ENCODE assay signal across 10 cellular contexts in genomic region chr2:88053301-88053700, GRCh38. TPM values are rescaled to one million over a fixed set of nuclear protein-coding genes. Genes with fewer than 3 reads are reported as not detected.
DNase-seq lines count a peak whose midpoint lies in the region; ATAC-seq and TF ChIP-seq lines count a peak whose summit lies in the region.
"Had no signal": no experiment of that assay in that cellular context is flagged by ENCODE, and none has a peak within 500 bp of the region (broad histone marks: within the 10 kb centered on the region; RNA-seq: fewer than 3 reads in every experiment).

No MANE protein-coding gene starts in this region.

- intact Hi-C loops in activated CD4-positive, alpha-beta T cell treated with anti-CD3 and anti-CD28 coated beads, Interleukin-2, amount 10 ng/mL, durations not matched to agents 24 days and 14 days (cut with micrococcal nuclease): loop anchor here (10.0 kb wide), 1 partner anchor 572 kb away; the partner anchor contains the start of gene EIF2AK3

- no peak for DNase-seq in activated CD4-positive, alpha-beta T cell treated with anti-CD3 and anti-CD28 coated beads, Interleukin-2, amount 10 ng/mL, durations not matched to agents 24 days and 14 days
- no peak for DNase-seq in activated CD4-positive, alpha-beta T cell treated with anti-CD3 and anti-CD28 coated beads, Interleukin-2, amount 50 U/mL, for 48 hours
- no peak for DNase-seq in activated naive CD4-positive, alpha-beta T cell treated with anti-CD3 and anti-CD28 coated beads, Interleukin-2, amount 50 U/mL, for 72 hours (ENCODE audit: low spot score in 2 of 2)
- no peak for DNase-seq in glutamatergic neuron
- no peak for DNase-seq in stimulated activated naive CD8-positive, alpha-beta T cell treated with anti-CD3 and anti-CD28 coated beads, Interleukin-15, amount 100 ng/mL, for 72 hours
- no peak for DNase-seq in mucosa of gallbladder (ENCODE audit: low spot score)
- no peak for DNase-seq in stimulated activated CD4-positive, alpha-beta T cell treated with anti-CD3 and anti-CD28 coated beads, Interleukin-2, amount 100 ng/mL, for 48 hours
- DNase-seq in germinal center (ENCODE audit: low spot score): no peak
- DNase-seq: brain microvascular endothelial cell had no signal

- H3K27ac Mint-ChIP-seq in activated CD4-positive, alpha-beta T cell treated with anti-CD3 and anti-CD28 coated beads, Interleukin-2, amount 10 ng/mL, durations not matched to agents 24 days and 14 days: peak overlapping the region; percentile 96
- peak overlapping the region; percentile 5 to 98 for H3K27ac Mint-ChIP-seq in activated naive CD4-positive, alpha-beta T cell treated with anti-CD3 and anti-CD28 coated beads, Interleukin-2, amount 50 U/mL, for 72 hours
- no peak overlapping the region for H3K27ac Mint-ChIP-seq in glutamatergic neuron (ENCODE audit: unreplicated experiment)
- peak overlapping the region in 1 of 2 donors; percentile 89 for H3K27ac Mint-ChIP-seq in stimulated activated naive CD8-positive, alpha-beta T cell treated with anti-CD3 and anti-CD28 coated beads, Interleukin-15, amount 100 ng/mL, for 72 hours

- ATAC-seq in activated naive CD4-positive, alpha-beta T cell treated with anti-CD3 and anti-CD28 coated beads, Interleukin-2, amount 50 U/mL, for 72 hours: no peak
- no peak for ATAC-seq in stimulated activated naive CD8-positive, alpha-beta T cell treated with anti-CD3 and anti-CD28 coated beads, Interleukin-15, amount 100 ng/mL, for 72 hours

- peaks cover 49% of the 10 kb centered on the region for H3K36me3 Mint-ChIP-seq in activated CD4-positive, alpha-beta T cell treated with anti-CD3 and anti-CD28 coated beads, Interleukin-2, amount 10 ng/mL, durations not matched to agents 24 days and 14 days (ENCODE audit: low read depth)
- peaks cover 35 to 37% of the 10 kb centered on the region in 2 donors for H3K36me3 Mint-ChIP-seq in activated naive CD4-positive, alpha-beta T cell treated with anti-CD3 and anti-CD28 coated beads, Interleukin-2, amount 50 U/mL, for 72 hours
- no peaks in the 10 kb centered on the region for H3K36me3 Mint-ChIP-seq in glutamatergic neuron (ENCODE audit: unreplicated experiment)

- H3K4me3 Mint-ChIP-seq in activated CD4-positive, alpha-beta T cell treated with anti-CD3 and anti-CD28 coated beads, Interleukin-2, amount 10 ng/mL, durations not matched to agents 24 days and 14 days: peak overlapping the region; percentile 97
- H3K4me3 Mint-ChIP-seq in glutamatergic neuron (ENCODE audit: unreplicated experiment): peak overlapping the region; percentile 97
- peak overlapping the region; percentile 98 for H3K4me3 Mint-ChIP-seq in stimulated activated naive CD8-positive, alpha-beta T cell treated with anti-CD3 and anti-CD28 coated beads, Interleukin-15, amount 100 ng/mL, for 72 hours

- no peak for TF ChIP-seq CTCF in glutamatergic neuron (IDR thresholded peaks at IDR 0.05; ENCODE audit: partially characterized antibody, unreplicated experiment)

- no peaks in the 10 kb centered on the region for H3K9me3 Mint-ChIP-seq in activated CD4-positive, alpha-beta T cell treated with anti-CD3 and anti-CD28 coated beads, Interleukin-2, amount 10 ng/mL, durations not matched to agents 24 days and 14 days
- no peaks in the 10 kb centered on the region for H3K9me3 Mint-ChIP-seq in activated naive CD4-positive, alpha-beta T cell treated with anti-CD3 and anti-CD28 coated beads, Interleukin-2, amount 50 U/mL, for 72 hours
- H3K9me3 Mint-ChIP-seq in glutamatergic neuron (ENCODE audit: unreplicated experiment): peaks cover 5% of the 10 kb centered on the region
- no peaks in the 10 kb centered on the region for H3K9me3 Mint-ChIP-seq in stimulated activated naive CD8-positive, alpha-beta T cell treated with anti-CD3 and anti-CD28 coated beads, Interleukin-15, amount 100 ng/mL, for 72 hours

- peaks cover 54% of the 10 kb centered on the region for H3K4me1 Mint-ChIP-seq in activated CD4-positive, alpha-beta T cell treated with anti-CD3 and anti-CD28 coated beads, Interleukin-2, amount 10 ng/mL, durations not matched to agents 24 days and 14 days
- peaks cover 14% of the 10 kb centered on the region for H3K4me1 Mint-ChIP-seq in glutamatergic neuron (ENCODE audit: low read depth, unreplicated experiment)
- H3K4me1 Mint-ChIP-seq in stimulated activated naive CD8-positive, alpha-beta T cell treated with anti-CD3 and anti-CD28 coated beads, Interleukin-15, amount 100 ng/mL, for 72 hours: peaks cover 77% of the 10 kb centered on the region

- H3K27me3 Mint-ChIP-seq in activated CD4-positive, alpha-beta T cell treated with anti-CD3 and anti-CD28 coated beads, Interleukin-2, amount 10 ng/mL, durations not matched to agents 24 days and 14 days: no peaks in the 10 kb centered on the region
- peaks cover 5% of the 10 kb centered on the region for H3K27me3 Mint-ChIP-seq in glutamatergic neuron (ENCODE audit: unreplicated experiment)
- H3K27me3 Mint-ChIP-seq in stimulated activated naive CD8-positive, alpha-beta T cell treated with anti-CD3 and anti-CD28 coated beads, Interleukin-15, amount 100 ng/mL, for 72 hours: no peaks in the 10 kb centered on the region

RNA-seq across cellular contexts. Expression of gene KRCC1, which starts 2.3 kb away (rescaled TPM):
- 16.5 and 16.9 TPM in 2 replicates for total RNA-seq in activated CD4-positive, alpha-beta T cell treated with anti-CD3 and anti-CD28 coated beads, Interleukin-2, amount 10 ng/mL, durations not matched to agents 24 days and 14 days
- total RNA-seq in activated naive CD4-positive, alpha-beta T cell treated with anti-CD3 and anti-CD28 coated beads, Interleukin-2, amount 50 U/mL, for 72 hours: 10 to 100 TPM in 1 of 2 donors, 1 to 10 TPM in 1; 1.3 to 11.7 TPM
- total RNA-seq in glutamatergic neuron (ENCODE audit: unreplicated experiment): 8.0 TPM
- 23.8 TPM for total RNA-seq in mucosa of gallbladder

RNA-seq across cellular contexts. Expression of gene SMYD1, which starts 14.3 kb away (rescaled TPM):
- not detected in 2 replicates for total RNA-seq in activated CD4-positive, alpha-beta T cell treated with anti-CD3 and anti-CD28 coated beads, Interleukin-2, amount 10 ng/mL, durations not matched to agents 24 days and 14 days
- total RNA-seq in activated naive CD4-positive, alpha-beta T cell treated with anti-CD3 and anti-CD28 coated beads, Interleukin-2, amount 50 U/mL, for 72 hours: not detected
- total RNA-seq in glutamatergic neuron (ENCODE audit: unreplicated experiment) (0.25 TPM), mucosa of gallbladder (7.3 TPM)

RNA-seq across cellular contexts. Expression of gene RNU2-63P, which starts 37.0 kb away (rescaled TPM):
- total RNA-seq in activated CD4-positive, alpha-beta T cell treated with anti-CD3 and anti-CD28 coated beads, Interleukin-2, amount 10 ng/mL, durations not matched to agents 24 days and 14 days: 34.0 and 34.9 TPM in 2 replicates
- 10 to 100 TPM; 12.6 to 43.6 TPM for total RNA-seq in activated naive CD4-positive, alpha-beta T cell treated with anti-CD3 and anti-CD28 coated beads, Interleukin-2, amount 50 U/mL, for 72 hours
- total RNA-seq in glutamatergic neuron (ENCODE audit: unreplicated experiment) (8.2 TPM), mucosa of gallbladder (not detected)
- total RNA-seq: lower leg skin had no signal
